Comparison of ENCODE assay signal across 16 cellular contexts in genomic region chr10:78523453-78523852, GRCh38.
DNase-seq lines count a peak whose midpoint lies in the region; ATAC-seq, FAIRE-seq and TF ChIP-seq lines count a peak whose summit lies in the region.
"Had no signal": no experiment of that assay in that cellular context is flagged by ENCODE, and none has a peak within 500 bp of the region (broad histone marks: within the 10 kb centered on the region; RNA-seq: fewer than 3 reads in every experiment).

No MANE protein-coding gene starts in this region.

- H3K9me2 ChIP-seq in neural cell (ENCODE audit: insufficient read depth, low read length) = no peaks in the 10 kb centered on the region

- peaks cover 3% of the 10 kb centered on the region for H3K27me3 Mint-ChIP-seq in T-helper 17 cell
- no peaks in the 10 kb centered on the region for H3K27me3 Mint-ChIP-seq in activated T-helper 1 cell treated with anti-CD3 and anti-CD28 coated beads, Interleukin-12 subunit alpha, Interleukin-12 subunit beta, Interleukin-2, Interleukin-4 antibody, amounts not matched to agents 30 ng/mL and 10 ng/mL and 1 ng/mL, durations not matched to agents 14 hours and 24 hours and 36 hours (ENCODE audit: insufficient read depth)
- H3K27me3 Mint-ChIP-seq: IgD-negative memory B cell had no signal

- TF ChIP-seq POLR2A in A549 (IDR thresholded peaks at IDR 0.05; ENCODE audit: low read length) = no peak

- no peak for ATAC-seq in A549
- ATAC-seq in T-helper 17 cell = no peak
- ATAC-seq in GM18873 (IDR thresholded peaks at IDR 0.05; ENCODE audit: low FRiP score, unreplicated experiment) = no peak
- ATAC-seq in HG02870 (IDR thresholded peaks at IDR 0.05; ENCODE audit: unreplicated experiment) = no peak

- no peaks in the 10 kb centered on the region; the same call in 2 of the 3 replicates for H3K9me3 ChIP-seq in A549
- no peaks in the 10 kb centered on the region for H3K9me3 ChIP-seq in T-helper 17 cell (ENCODE audit: control insufficient read depth, low read length, poor library complexity, severe bottlenecking)
- H3K9me3 ChIP-seq in neural cell (ENCODE audit: low read length) = no peaks in the 10 kb centered on the region
- H3K9me3 ChIP-seq: BE2C had no signal

- H3K36me3 ChIP-seq in neural cell (ENCODE audit: insufficient read depth, low read length) = no peaks in the 10 kb centered on the region
- H3K36me3 ChIP-seq: BE2C had no signal

- no peaks in the 10 kb centered on the region for H3K9me3 Mint-ChIP-seq in activated T-helper 1 cell treated with anti-CD3 and anti-CD28 coated beads, Interleukin-12 subunit alpha, Interleukin-12 subunit beta, Interleukin-2, Interleukin-4 antibody, amounts not matched to agents 30 ng/mL and 10 ng/mL and 1 ng/mL, durations not matched to agents 14 hours and 24 hours and 36 hours
- H3K9me3 Mint-ChIP-seq: CD4-positive, alpha-beta memory T cell; IgD-negative memory B cell had no signal

- CTCF ChIA-PET in A549 (lab: Yijun Ruan, JAX) = interaction anchor here (0.8 to 1.2 kb wide), 3 partner anchors 63 to 476 kb away, joined by 3 to 4 read pairs (median 3); no protein-coding TSS in a partner anchor
- CTCF ChIA-PET in HEK293T (lab: Yijun Ruan, JAX) = interaction anchor here (1.5 kb wide), 1 partner anchor 8 kb away, joined by 3 read pairs; no protein-coding TSS in a partner anchor

- intact Hi-C loops in activated T-helper 1 cell treated with anti-CD3 and anti-CD28 coated beads, Interleukin-12 subunit alpha, Interleukin-12 subunit beta, Interleukin-2, Interleukin-4 antibody, amounts not matched to agents 30 ng/mL and 10 ng/mL and 1 ng/mL, durations not matched to agents 14 hours and 24 hours and 36 hours (cut with micrococcal nuclease) = loop anchor here (10.0 kb wide), 1 partner anchor 671 kb away; no protein-coding TSS in a partner anchor

- TF ChIP-seq RAD21 in A549 (conservative IDR thresholded peaks at IDR 0.05 in 1 of 2, IDR thresholded peaks at IDR 0.05 in 1 of 2) = no peak
- TF ChIP-seq RAD21 in neural cell (conservative IDR thresholded peaks at IDR 0.05) = no peak

- no peak overlapping the region for H3K9ac ChIP-seq in neural cell (ENCODE audit: low read length)

- H3K27ac ChIP-seq in A549 = peak overlapping the region in 1 of 2 experiments; percentile 17; a peak in 1 of 6 replicates
- no peak overlapping the region for H3K27ac ChIP-seq in neural cell (ENCODE audit: low read length)
- H3K27ac ChIP-seq: C4-2B had no signal

- no peak for TF ChIP-seq CTCF in A549 (IDR thresholded peaks at IDR 0.05)
- no peak for TF ChIP-seq CTCF in neural cell (IDR thresholded peaks at IDR 0.05; ENCODE audit: poor library complexity, severe bottlenecking)

- FAIRE-seq in A549 (lab: Jason Lieb, UNC) = no peak
- FAIRE-seq: A204.1, H1 had no signal

- H3K4me2 ChIP-seq in A549 (peak overlapping the region; percentile 11; the same call in 2 of the 3 replicates), neural cell (ENCODE audit: low read length) (no peak overlapping the region)

- no peaks in the 10 kb centered on the region for H3K27me3 ChIP-seq in neural cell (ENCODE audit: insufficient read depth, low read depth, low read length)
- H3K27me3 ChIP-seq: BE2C had no signal

- peak overlapping the region; percentile 39 for H3K27ac Mint-ChIP-seq in T-helper 17 cell
- no peak overlapping the region for H3K27ac Mint-ChIP-seq in activated T-helper 1 cell treated with anti-CD3 and anti-CD28 coated beads, Interleukin-12 subunit alpha, Interleukin-12 subunit beta, Interleukin-2, Interleukin-4 antibody, amounts not matched to agents 30 ng/mL and 10 ng/mL and 1 ng/mL, durations not matched to agents 14 hours and 24 hours and 36 hours
- H3K27ac Mint-ChIP-seq: CD4-positive, alpha-beta memory T cell; IgD-negative memory B cell had no signal

- peaks cover 28% of the 10 kb centered on the region for H3K4me1 ChIP-seq in A549

- H3K4me3 Mint-ChIP-seq in T-helper 17 cell = no peak overlapping the region
- no peak overlapping the region for H3K4me3 Mint-ChIP-seq in activated T-helper 1 cell treated with anti-CD3 and anti-CD28 coated beads, Interleukin-12 subunit alpha, Interleukin-12 subunit beta, Interleukin-2, Interleukin-4 antibody, amounts not matched to agents 30 ng/mL and 10 ng/mL and 1 ng/mL, durations not matched to agents 14 hours and 24 hours and 36 hours
- H3K4me3 Mint-ChIP-seq: CD4-positive, alpha-beta memory T cell; IgD-negative memory B cell had no signal

- H2AFZ ChIP-seq in neural cell (ENCODE audit: low read depth, low read length) = no peak overlapping the region

- TF ChIP-seq EP300 in A549 (IDR thresholded peaks at IDR 0.05) (no peak), neural cell (conservative IDR thresholded peaks at IDR 0.05; ENCODE audit: poor library complexity, severe bottlenecking) (no peak)

- 76% methylated on average over 1 of the region's 1 CpG for WGBS in A549 (ENCODE audit: missing lambda C conversion rate)

- no peaks in the 10 kb centered on the region for H3K79me2 ChIP-seq in neural cell (replicated peaks; ENCODE audit: insufficient read depth, low read length)

- peaks cover 13% of the 10 kb centered on the region for H3K4me1 Mint-ChIP-seq in T-helper 17 cell
- H3K4me1 Mint-ChIP-seq in activated T-helper 1 cell treated with anti-CD3 and anti-CD28 coated beads, Interleukin-12 subunit alpha, Interleukin-12 subunit beta, Interleukin-2, Interleukin-4 antibody, amounts not matched to agents 30 ng/mL and 10 ng/mL and 1 ng/mL, durations not matched to agents 14 hours and 24 hours and 36 hours (ENCODE audit: low read depth) = peaks cover 7% of the 10 kb centered on the region
- H3K4me1 Mint-ChIP-seq: IgD-negative memory B cell had no signal

- no peaks in the 10 kb centered on the region for H3K36me3 Mint-ChIP-seq in T-helper 17 cell (ENCODE audit: low read depth)
- H3K36me3 Mint-ChIP-seq in activated T-helper 1 cell treated with anti-CD3 and anti-CD28 coated beads, Interleukin-12 subunit alpha, Interleukin-12 subunit beta, Interleukin-2, Interleukin-4 antibody, amounts not matched to agents 30 ng/mL and 10 ng/mL and 1 ng/mL, durations not matched to agents 14 hours and 24 hours and 36 hours (ENCODE audit: low read depth) = no peaks in the 10 kb centered on the region
- H3K36me3 Mint-ChIP-seq: CD4-positive, alpha-beta memory T cell; IgD-negative memory B cell had no signal

- H4K20me1 ChIP-seq in neural cell (ENCODE audit: insufficient read depth) = no peaks in the 10 kb centered on the region

- DNase-seq in A549 (ENCODE audit: low read depth in 1 of 2, low spot score in 1 of 2) = no peak
- DNase-seq in DMS53 treated with DMSO at 0.1 percent for 48 hours (lab: John Stamatoyannopoulos, UW; ENCODE audit: unreplicated experiment) = peak; percentile 20
- no peak for DNase-seq in T-helper 17 cell
- DNase-seq in activated T-helper 1 cell treated with anti-CD3 and anti-CD28 coated beads, Interleukin-12 subunit alpha, Interleukin-12 subunit beta, Interleukin-2, Interleukin-4 antibody, amounts not matched to agents 30 ng/mL and 10 ng/mL and 1 ng/mL, durations not matched to agents 14 hours and 24 hours and 36 hours (ENCODE audit: low spot score) = no peak
- no peak for DNase-seq in HEK293T (ENCODE audit: extremely low spot score)
- DNase-seq: BE2C; CD4-positive, alpha-beta memory T cell; GF-D8; HCEC 1CT had no signal

- no peak overlapping the region for H3K4me3 ChIP-seq in A549
- H3K4me3 ChIP-seq in neural cell (ENCODE audit: low read length) = no peak overlapping the region

- no peaks in the 10 kb centered on the region for H3F3A ChIP-seq in neural cell (ENCODE audit: insufficient read depth, low read length, poor library complexity, severe bottlenecking)

- POLR2A ChIA-PET in A549 (lab: Yijun Ruan, JAX) (no interaction called here), HEK293T (lab: Yijun Ruan, JAX) (no interaction called here)

TF ChIP-seq in A549, 52 proteins besides CTCF, POLR2A, EP300 and RAD21 (continues in another document):
- no peak for TF ChIP-seq ZSCAN20 (CRISPR knock-in tag; IDR thresholded peaks at IDR 0.05)
- no peak for TF ChIP-seq RFX5 (IDR thresholded peaks at IDR 0.05)
- no peak for TF ChIP-seq ESRRA (IDR thresholded peaks at IDR 0.05; ENCODE audit: borderline replicate concordance, low read length)
- TF ChIP-seq HOXB13 (CRISPR knock-in tag; IDR thresholded peaks at IDR 0.05; ENCODE audit: low read depth) = no peak
- TF ChIP-seq EHMT2 (IDR thresholded peaks at IDR 0.05; ENCODE audit: low read depth) = no peak
- no peak for TF ChIP-seq ZFP36 (IDR thresholded peaks at IDR 0.05; ENCODE audit: borderline replicate concordance, partially characterized antibody)
- TF ChIP-seq MAZ (IDR thresholded peaks at IDR 0.05; ENCODE audit: borderline replicate concordance, low read depth, low read length) = no peak
- no peak for TF ChIP-seq PHF8 (IDR thresholded peaks at IDR 0.05; ENCODE audit: borderline replicate concordance, low read depth)
- no peak for TF ChIP-seq JUN (IDR thresholded peaks at IDR 0.05)

TF ChIP-seq in HEK293T, 16 proteins besides CTCF, POLR2A, EP300 and RAD21:
- TF ChIP-seq ARNT (IDR thresholded peaks at IDR 0.05) (no peak), ELF4 (IDR thresholded peaks at IDR 0.05) (no peak), FOXK2 (IDR thresholded peaks at IDR 0.05) (no peak), SP1 (IDR thresholded peaks at IDR 0.05) (no peak), SUZ12 (IDR thresholded peaks at IDR 0.05) (no peak), HDGF (IDR thresholded peaks at IDR 0.05; ENCODE audit: borderline replicate concordance) (no peak), BHLHE40 (IDR thresholded peaks at IDR 0.05; ENCODE audit: borderline replicate concordance) (no peak), LEF1 (IDR thresholded peaks at IDR 0.05; ENCODE audit: borderline replicate concordance) (no peak), L3MBTL2 (conservative IDR thresholded peaks at IDR 0.05) (no peak)
- TF ChIP-seq, protein P1, sequence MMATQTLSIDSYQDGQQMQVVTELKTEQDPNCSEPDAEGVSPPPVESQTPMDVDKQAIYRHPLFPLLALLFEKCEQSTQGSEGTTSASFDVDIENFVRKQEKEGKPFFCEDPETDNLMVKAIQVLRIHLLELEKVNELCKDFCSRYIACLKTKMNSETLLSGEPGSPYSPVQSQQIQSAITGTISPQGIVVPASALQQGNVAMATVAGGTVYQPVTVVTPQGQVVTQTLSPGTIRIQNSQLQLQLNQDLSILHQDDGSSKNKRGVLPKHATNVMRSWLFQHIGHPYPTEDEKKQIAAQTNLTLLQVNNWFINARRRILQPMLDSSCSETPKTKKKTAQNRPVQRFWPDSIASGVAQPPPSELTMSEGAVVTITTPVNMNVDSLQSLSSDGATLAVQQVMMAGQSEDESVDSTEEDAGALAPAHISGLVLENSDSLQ (IDR thresholded peaks at IDR 0.05) = no peak
